1 cellular context compared by ENCODE assay signal in genomic region chr3:133633439-133633838, GRCh38.
TF ChIP-seq lines count a peak whose summit lies in the region.

No MANE protein-coding gene starts in this region.

TF ChIP-seq in HepG2, 621 proteins besides CTCF, POLR2A, EP300 and RAD21 (continued from another document and continues in another):
- no peak for TF ChIP-seq ZNF512B (CRISPR knock-in tag; IDR thresholded peaks at IDR 0.05; ENCODE audit: borderline replicate concordance)
- TF ChIP-seq RXRA (CRISPR knock-in tag; IDR thresholded peaks at IDR 0.05): no peak
- no peak for TF ChIP-seq HOXA5 (CRISPR knock-in tag; IDR thresholded peaks at IDR 0.05)
- TF ChIP-seq ZNF503 (CRISPR knock-in tag; IDR thresholded peaks at IDR 0.05): no peak
- no peak for TF ChIP-seq ZBTB38 (CRISPR knock-in tag; IDR thresholded peaks at IDR 0.05)
- TF ChIP-seq MYNN (CRISPR knock-in tag; IDR thresholded peaks at IDR 0.05; ENCODE audit: low read depth): no peak
- TF ChIP-seq ZNF883 (CRISPR knock-in tag; IDR thresholded peaks at IDR 0.05; ENCODE audit: not compliant biosample characterization): no peak
- no peak for TF ChIP-seq HDAC2 (CRISPR knock-in tag; IDR thresholded peaks at IDR 0.05)
- no peak for TF ChIP-seq CREB1 (IDR thresholded peaks at IDR 0.05)
- no peak for TF ChIP-seq CREB1 (CRISPR knock-in tag; IDR thresholded peaks at IDR 0.05)
- no peak for TF ChIP-seq PHF21A (CRISPR knock-in tag; IDR thresholded peaks at IDR 0.05)
- no peak for TF ChIP-seq GFI1 (CRISPR knock-in tag; IDR thresholded peaks at IDR 0.05; ENCODE audit: borderline replicate concordance)
- no peak for TF ChIP-seq ZNF562 (CRISPR knock-in tag; IDR thresholded peaks at IDR 0.05; ENCODE audit: borderline replicate concordance)
- TF ChIP-seq SMAD1 (CRISPR knock-in tag; IDR thresholded peaks at IDR 0.05; ENCODE audit: borderline replicate concordance, low read depth): no peak
- 0 out of 2 replicates have a peak, but pooled peaks have one; percentile 58 for TF ChIP-seq ZNF280D (CRISPR knock-in tag; IDR thresholded peaks at IDR 0.05)
- no peak for TF ChIP-seq CHCHD3 (CRISPR knock-in tag; IDR thresholded peaks at IDR 0.05)
- no peak for TF ChIP-seq FOXM1 (CRISPR knock-in tag; IDR thresholded peaks at IDR 0.05)
- TF ChIP-seq HOXD1 (CRISPR knock-in tag; IDR thresholded peaks at IDR 0.05): no peak
- no peak for TF ChIP-seq SNAPC4 (CRISPR knock-in tag; IDR thresholded peaks at IDR 0.05)
- TF ChIP-seq ZNF460 (CRISPR knock-in tag; IDR thresholded peaks at IDR 0.05; ENCODE audit: borderline replicate concordance): peak; percentile 84
- peak; percentile 43 for TF ChIP-seq ARID5B (CRISPR knock-in tag; IDR thresholded peaks at IDR 0.05)
- TF ChIP-seq ZZZ3 (CRISPR knock-in tag; IDR thresholded peaks at IDR 0.05; ENCODE audit: borderline replicate concordance): no peak
- TF ChIP-seq KDM1A (CRISPR knock-in tag; IDR thresholded peaks at IDR 0.05): peak; percentile 62; the same call in 1 of the 2 replicates
- TF ChIP-seq RELA (CRISPR knock-in tag; IDR thresholded peaks at IDR 0.05): no peak
- no peak for TF ChIP-seq GPBP1L1 (CRISPR knock-in tag; IDR thresholded peaks at IDR 0.05)
- no peak for TF ChIP-seq TEF (CRISPR knock-in tag; IDR thresholded peaks at IDR 0.05)
- TF ChIP-seq HMG20A (CRISPR knock-in tag; IDR thresholded peaks at IDR 0.05; ENCODE audit: borderline replicate concordance): no peak
- TF ChIP-seq GATAD2A (CRISPR knock-in tag; IDR thresholded peaks at IDR 0.05): 0 out of 2 replicates have a peak, but pooled peaks have one; percentile 13
- TF ChIP-seq THAP9 (CRISPR knock-in tag; IDR thresholded peaks at IDR 0.05; ENCODE audit: borderline replicate concordance): no peak
- TF ChIP-seq NFE2L2 (IDR thresholded peaks at IDR 0.05; ENCODE audit: low read length): no peak
- TF ChIP-seq ZSCAN31 (CRISPR knock-in tag; IDR thresholded peaks at IDR 0.05; ENCODE audit: low read depth): no peak
- no peak for TF ChIP-seq XBP1 (CRISPR knock-in tag; IDR thresholded peaks at IDR 0.05)
- no peak for TF ChIP-seq E2F5 (CRISPR knock-in tag; conservative IDR thresholded peaks at IDR 0.05)
